9 cellular contexts compared by ENCODE assay signal in the genomic region with DNA sequence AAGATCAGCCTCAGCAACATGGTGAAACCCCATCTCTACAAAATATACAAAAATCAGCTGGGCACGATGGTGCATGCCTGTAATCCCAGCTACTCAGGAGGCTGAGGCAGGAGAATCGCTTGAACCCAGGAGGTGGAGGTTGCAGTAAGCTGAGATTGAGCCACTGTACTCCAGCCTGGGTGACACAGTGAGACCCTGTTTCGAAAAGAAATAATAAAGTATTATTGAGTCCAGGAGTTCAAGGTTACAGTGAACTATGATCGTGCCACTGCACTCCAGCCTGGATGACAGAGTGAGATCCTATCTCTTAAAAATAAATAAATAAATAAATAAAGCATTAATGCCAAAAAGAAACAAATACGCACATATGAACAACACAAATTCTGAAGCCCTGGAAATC. TPM values are rescaled to one million over a fixed set of nuclear protein-coding genes. Genes with fewer than 3 reads are reported as not detected.
"Had no signal": no experiment of that assay in that cellular context is flagged by ENCODE, and none has a peak within 500 bp of the region (broad histone marks: within the 10 kb centered on the region; RNA-seq: fewer than 3 reads in every experiment).

No MANE protein-coding gene starts in this region.

RNA-seq across cellular contexts. Expression of a gene that starts 6.4 kb away (rescaled TPM):
- total RNA-seq: PC-3, PC-9, Right ventricle myocardium inferior, Right ventricle myocardium superior, RPMI7951, SJCRH30, SJSA1, SK-MEL-5 had no signal
- polyA plus RNA-seq: SK-N-SH had no signal
